8 cellular contexts compared by ENCODE assay signal in genomic region chr7:17298840-17299476, GRCh38. TPM values are rescaled to one million over a fixed set of nuclear protein-coding genes. Genes with fewer than 3 reads are reported as not detected.
DNase-seq lines count a peak whose midpoint lies in the region; ATAC-seq, FAIRE-seq and TF ChIP-seq lines count a peak whose summit lies in the region.

No MANE protein-coding gene starts in this region.

- H3K4me2 ChIP-seq in keratinocyte (ENCODE audit: control insufficient read depth, extremely low read depth, insufficient read depth, low read depth, low read length), result peak overlapping the region; percentile 46

- H4K20me1 ChIP-seq in keratinocyte (ENCODE audit: control insufficient read depth, extremely low read depth, insufficient read depth, low read length), result no peaks in the 10 kb centered on the region

- ATAC-seq in GM19351 (IDR thresholded peaks at IDR 0.05; ENCODE audit: unreplicated experiment) (peak; percentile 31), HG03442 (IDR thresholded peaks at IDR 0.05; ENCODE audit: unreplicated experiment) (peak; percentile 31)

- H3K27me3 ChIP-seq in keratinocyte (ENCODE audit: control insufficient read depth, extremely low read depth, insufficient read depth, low read length), result no peaks in the 10 kb centered on the region

- H3K9me3 Mint-ChIP-seq in brain, result peaks cover 0 to 3% (median 2%) of the 10 kb centered on the region in 5 experiments

- no peak for FAIRE-seq in keratinocyte (lab: Jason Lieb, UNC)

- H3K4me3 ChIP-seq in keratinocyte (ENCODE audit: control insufficient read depth in 2 of 3, extremely low read depth in 1 of 3, insufficient read depth in 2 of 3, low read depth in 1 of 3, low read length in 3 of 3), result peak overlapping the region; percentile 68 to 73 (median 68)

- H3K4me1 Mint-ChIP-seq in brain, result peaks cover 25% of the 10 kb centered on the region

- TF ChIP-seq CTCF in brain (conservative IDR thresholded peaks at IDR 0.05) (no peak), keratinocyte (optimal IDR thresholded peaks at IDR 0.05 in 1 of 3, IDR thresholded peaks at IDR 0.05 in 1 of 3, conservative IDR thresholded peaks at IDR 0.05 in 1 of 3; ENCODE audit: extremely low read depth in 1 of 3, insufficient read depth in 2 of 3, low read length in 3 of 3) (no peak)

- DNase-seq in Ammon's horn (ENCODE audit: low spot score) (peak; percentile 18), T-helper 9 cell (peak; percentile 45), keratinocyte (ENCODE audit: low read depth, low spot score) (no peak), NOMO-1 treated with DMSO at 0.1 percent for 48 hours (lab: John Stamatoyannopoulos, UW; ENCODE audit: unreplicated experiment) (no peak)
- peak; percentile 35 to 51 for DNase-seq in stimulated activated CD4-positive, alpha-beta T cell treated with anti-CD3 and anti-CD28 coated beads, Interleukin-15, amount 100 ng/mL, for 1 hour (ENCODE audit: low read depth in 1 of 2, low spot score in 1 of 2)

- H3K27ac ChIP-seq in keratinocyte (ENCODE audit: control insufficient read depth, insufficient read depth, low read length), result peak overlapping the region; percentile 87

- H3K9ac ChIP-seq in keratinocyte (ENCODE audit: control insufficient read depth, extremely low read depth, insufficient read depth, low read length), result peak overlapping the region; percentile 79

- H3K27me3 Mint-ChIP-seq in brain, result peaks cover 36% of the 10 kb centered on the region

- H3K4me3 Mint-ChIP-seq in brain, result peak overlapping the region; percentile 84 to 93 (median 89)

- H3K36me3 ChIP-seq in keratinocyte (ENCODE audit: control insufficient read depth in 2 of 2, extremely low read depth in 1 of 2, insufficient read depth in 2 of 2, low read length in 2 of 2), result no peaks in the 10 kb centered on the region

- H3K9me3 ChIP-seq in keratinocyte (ENCODE audit: control insufficient read depth, low read depth, low read length), result no peaks in the 10 kb centered on the region

- peak overlapping the region; percentile 51 for H2AFZ ChIP-seq in keratinocyte (ENCODE audit: control insufficient read depth, low read length)

- peaks cover 9% of the 10 kb centered on the region for H3K4me1 ChIP-seq in keratinocyte (ENCODE audit: control insufficient read depth, extremely low read depth, insufficient read depth, low read length)

- dilution Hi-C loops in keratinocyte (cut with MboI; ENCODE audit: extremely low pct_ligation_motif_present, low sequenced_read_pairs), result no loop called here

- no peaks in the 10 kb centered on the region for H3K36me3 Mint-ChIP-seq in brain

- no peaks in the 10 kb centered on the region for H3K9me1 ChIP-seq in keratinocyte (ENCODE audit: control insufficient read depth, extremely low read depth, insufficient read depth, low read length)

- H3K27ac Mint-ChIP-seq in brain, result peak overlapping the region in 2 of 5 experiments; percentile 70 to 79

- peaks cover 51% of the 10 kb centered on the region for H3K79me2 ChIP-seq in keratinocyte (ENCODE audit: control insufficient read depth, insufficient read depth, low read length)

RNA-seq across cellular contexts. Expression of gene AHR, which starts 0.5 kb away (rescaled TPM):
- 1.6 TPM for polyA plus RNA-seq in brain (ENCODE audit: insufficient read depth, low read depth, low replicate concordance)
- polyA plus RNA-seq in keratinocyte, result 7.7 to 19.4 TPM (median 13.4 TPM) in 3 replicates
- polyA plus RNA-seq in keratinocyte (2011; ENCODE audit: low read depth), result 21.0 TPM
- polyA plus RNA-seq in keratinocyte (2011; cell fraction: cytosol; rRNA removed), result 10.3 and 22.8 TPM in 2 replicates
- 32.8 and 37.0 TPM in 2 replicates for polyA plus RNA-seq in keratinocyte (2011; cell fraction: nucleus; rRNA removed)
- 22.8 and 26.4 TPM in 2 replicates for polyA plus RNA-seq in keratinocyte (2012; ENCODE audit: low replicate concordance)
- 13.9 to 50.5 TPM (median 20.1 TPM) in 3 replicates for polyA minus RNA-seq in keratinocyte
- 22.3 TPM for polyA minus RNA-seq in keratinocyte (2011; cell fraction: cytosol; rRNA and poly(A)+ RNA removed)
- 41.2 and 94.2 TPM in 2 replicates for polyA minus RNA-seq in keratinocyte (2011; cell fraction: nucleus; rRNA and poly(A)+ RNA removed)

Comparison
In these comparisons a context has a peak if more than half of its experiments do, and no peak if none do; other contexts are left out.
1. DNase-seq: peak in Ammon's horn (single experiment), T-helper 9 cell (single experiment) and stimulated activated CD4-positive, alpha-beta T cell treated with anti-CD3 and anti-CD28 coated beads, Interleukin-15, amount 100 ng/mL, for 1 hour (2 of 2); none in keratinocyte (single experiment) and NOMO-1 treated with DMSO at 0.1 percent for 48 hours (single experiment).